ENCODE assay signal across 1 cellular context in the genomic region with DNA sequence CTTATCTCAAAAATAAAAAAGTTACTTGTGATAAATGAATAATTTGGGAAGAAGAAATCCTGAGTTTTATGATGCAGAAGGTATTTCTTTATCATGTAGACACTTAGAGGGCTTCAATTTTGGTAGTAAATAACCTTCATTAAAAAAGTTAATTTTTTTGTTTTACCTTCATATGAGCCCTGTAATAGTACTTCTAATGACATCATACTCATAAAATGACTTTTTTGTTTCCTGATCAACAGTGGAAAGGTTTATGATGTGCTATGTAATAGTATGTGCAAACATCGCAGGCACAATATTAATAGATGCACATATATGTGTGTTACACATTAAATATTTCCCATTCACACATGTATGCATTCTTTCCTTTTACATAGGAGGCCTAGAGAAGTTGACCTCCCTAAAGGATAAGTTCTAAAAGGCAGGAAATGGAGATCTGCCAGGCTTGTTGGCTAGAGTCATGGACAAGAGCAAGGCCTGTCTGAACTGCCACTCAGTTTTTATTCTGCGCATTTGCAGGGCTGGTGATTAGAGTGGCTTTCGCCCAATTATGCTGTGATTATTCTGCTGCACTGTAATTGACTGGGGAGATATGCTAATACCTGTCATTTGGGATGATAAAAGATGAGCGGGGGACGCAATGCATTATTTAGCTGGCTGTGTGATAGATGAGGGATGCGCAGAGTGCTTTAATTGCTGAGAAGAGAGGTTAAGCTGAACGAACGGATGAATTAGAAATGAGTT.
TF ChIP-seq lines count a peak whose summit lies in the region.

No MANE protein-coding gene starts in this region.

TF ChIP-seq in GM23338, 12 proteins besides CTCF, POLR2A, EP300 and RAD21 (continued from another document):
- TF ChIP-seq, protein P1, sequence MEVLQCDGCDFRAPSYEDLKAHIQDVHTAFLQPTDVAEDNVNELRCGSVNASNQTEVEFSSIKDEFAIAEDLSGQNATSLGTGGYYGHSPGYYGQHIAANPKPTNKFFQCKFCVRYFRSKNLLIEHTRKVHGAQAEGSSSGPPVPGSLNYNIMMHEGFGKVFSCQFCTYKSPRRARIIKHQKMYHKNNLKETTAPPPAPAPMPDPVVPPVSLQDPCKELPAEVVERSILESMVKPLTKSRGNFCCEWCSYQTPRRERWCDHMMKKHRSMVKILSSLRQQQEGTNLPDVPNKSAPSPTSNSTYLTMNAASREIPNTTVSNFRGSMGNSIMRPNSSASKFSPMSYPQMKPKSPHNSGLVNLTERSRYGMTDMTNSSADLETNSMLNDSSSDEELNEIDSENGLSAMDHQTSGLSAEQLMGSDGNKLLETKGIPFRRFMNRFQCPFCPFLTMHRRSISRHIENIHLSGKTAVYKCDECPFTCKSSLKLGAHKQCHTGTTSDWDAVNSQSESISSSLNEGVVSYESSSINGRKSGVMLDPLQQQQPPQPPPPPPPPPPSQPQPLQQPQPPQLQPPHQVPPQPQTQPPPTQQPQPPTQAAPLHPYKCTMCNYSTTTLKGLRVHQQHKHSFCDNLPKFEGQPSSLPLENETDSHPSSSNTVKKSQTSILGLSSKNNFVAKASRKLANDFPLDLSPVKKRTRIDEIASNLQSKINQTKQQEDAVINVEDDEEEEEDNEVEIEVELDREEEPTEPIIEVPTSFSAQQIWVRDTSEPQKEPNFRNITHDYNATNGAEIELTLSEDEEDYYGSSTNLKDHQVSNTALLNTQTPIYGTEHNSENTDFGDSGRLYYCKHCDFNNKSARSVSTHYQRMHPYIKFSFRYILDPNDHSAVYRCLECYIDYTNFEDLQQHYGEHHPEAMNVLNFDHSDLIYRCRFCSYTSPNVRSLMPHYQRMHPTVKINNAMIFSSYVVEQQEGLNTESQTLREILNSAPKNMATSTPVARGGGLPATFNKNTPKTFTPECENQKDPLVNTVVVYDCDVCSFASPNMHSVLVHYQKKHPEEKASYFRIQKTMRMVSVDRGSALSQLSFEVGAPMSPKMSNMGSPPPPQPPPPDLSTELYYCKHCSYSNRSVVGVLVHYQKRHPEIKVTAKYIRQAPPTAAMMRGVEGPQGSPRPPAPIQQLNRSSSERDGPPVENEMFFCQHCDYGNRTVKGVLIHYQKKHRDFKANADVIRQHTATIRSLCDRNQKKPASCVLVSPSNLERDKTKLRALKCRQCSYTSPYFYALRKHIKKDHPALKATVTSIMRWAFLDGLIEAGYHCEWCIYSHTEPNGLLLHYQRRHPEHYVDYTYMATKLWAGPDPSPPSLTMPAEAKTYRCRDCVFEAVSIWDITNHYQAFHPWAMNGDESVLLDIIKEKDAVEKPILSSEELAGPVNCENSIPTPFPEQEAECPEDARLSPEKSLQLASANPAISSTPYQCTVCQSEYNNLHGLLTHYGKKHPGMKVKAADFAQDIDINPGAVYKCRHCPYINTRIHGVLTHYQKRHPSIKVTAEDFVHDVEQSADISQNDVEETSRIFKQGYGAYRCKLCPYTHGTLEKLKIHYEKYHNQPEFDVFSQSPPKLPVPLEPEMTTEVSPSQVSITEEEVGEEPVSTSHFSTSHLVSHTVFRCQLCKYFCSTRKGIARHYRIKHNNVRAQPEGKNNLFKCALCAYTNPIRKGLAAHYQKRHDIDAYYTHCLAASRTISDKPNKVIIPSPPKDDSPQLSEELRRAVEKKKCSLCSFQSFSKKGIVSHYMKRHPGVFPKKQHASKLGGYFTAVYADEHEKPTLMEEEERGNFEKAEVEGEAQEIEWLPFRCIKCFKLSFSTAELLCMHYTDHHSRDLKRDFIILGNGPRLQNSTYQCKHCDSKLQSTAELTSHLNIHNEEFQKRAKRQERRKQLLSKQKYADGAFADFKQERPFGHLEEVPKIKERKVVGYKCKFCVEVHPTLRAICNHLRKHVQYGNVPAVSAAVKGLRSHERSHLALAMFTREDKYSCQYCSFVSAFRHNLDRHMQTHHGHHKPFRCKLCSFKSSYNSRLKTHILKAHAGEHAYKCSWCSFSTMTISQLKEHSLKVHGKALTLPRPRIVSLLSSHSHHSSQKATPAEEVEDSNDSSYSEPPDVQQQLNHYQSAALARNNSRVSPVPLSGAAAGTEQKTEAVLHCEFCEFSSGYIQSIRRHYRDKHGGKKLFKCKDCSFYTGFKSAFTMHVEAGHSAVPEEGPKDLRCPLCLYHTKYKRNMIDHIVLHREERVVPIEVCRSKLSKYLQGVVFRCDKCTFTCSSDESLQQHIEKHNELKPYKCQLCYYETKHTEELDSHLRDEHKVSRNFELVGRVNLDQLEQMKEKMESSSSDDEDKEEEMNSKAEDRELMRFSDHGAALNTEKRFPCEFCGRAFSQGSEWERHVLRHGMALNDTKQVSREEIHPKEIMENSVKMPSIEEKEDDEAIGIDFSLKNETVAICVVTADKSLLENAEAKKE (CRISPR knock-in tag; IDR thresholded peaks at IDR 0.05), result no peak
- TF ChIP-seq ZNF331 (CRISPR knock-in tag; IDR thresholded peaks at IDR 0.05; ENCODE audit: low read depth) (no peak), CREB1 (CRISPR knock-in tag; IDR thresholded peaks at IDR 0.05; ENCODE audit: low read depth) (no peak), REST (IDR thresholded peaks at IDR 0.05; ENCODE audit: unreplicated experiment) (no peak), ZNF114 (CRISPR knock-in tag; IDR thresholded peaks at IDR 0.05) (no peak), STAT1 (IDR thresholded peaks at IDR 0.05; ENCODE audit: unreplicated experiment) (no peak), POLR2AphosphoS5 (IDR thresholded peaks at IDR 0.05; ENCODE audit: low read depth) (no peak), ETS1 (IDR thresholded peaks at IDR 0.05) (no peak), EZH2phosphoT487 (IDR thresholded peaks at IDR 0.05; ENCODE audit: unreplicated experiment) (no peak), NANOG (IDR thresholded peaks at IDR 0.05; ENCODE audit: borderline replicate concordance) (no peak)
